ENCODE assay signal across 8 cellular contexts in the genomic region with DNA sequence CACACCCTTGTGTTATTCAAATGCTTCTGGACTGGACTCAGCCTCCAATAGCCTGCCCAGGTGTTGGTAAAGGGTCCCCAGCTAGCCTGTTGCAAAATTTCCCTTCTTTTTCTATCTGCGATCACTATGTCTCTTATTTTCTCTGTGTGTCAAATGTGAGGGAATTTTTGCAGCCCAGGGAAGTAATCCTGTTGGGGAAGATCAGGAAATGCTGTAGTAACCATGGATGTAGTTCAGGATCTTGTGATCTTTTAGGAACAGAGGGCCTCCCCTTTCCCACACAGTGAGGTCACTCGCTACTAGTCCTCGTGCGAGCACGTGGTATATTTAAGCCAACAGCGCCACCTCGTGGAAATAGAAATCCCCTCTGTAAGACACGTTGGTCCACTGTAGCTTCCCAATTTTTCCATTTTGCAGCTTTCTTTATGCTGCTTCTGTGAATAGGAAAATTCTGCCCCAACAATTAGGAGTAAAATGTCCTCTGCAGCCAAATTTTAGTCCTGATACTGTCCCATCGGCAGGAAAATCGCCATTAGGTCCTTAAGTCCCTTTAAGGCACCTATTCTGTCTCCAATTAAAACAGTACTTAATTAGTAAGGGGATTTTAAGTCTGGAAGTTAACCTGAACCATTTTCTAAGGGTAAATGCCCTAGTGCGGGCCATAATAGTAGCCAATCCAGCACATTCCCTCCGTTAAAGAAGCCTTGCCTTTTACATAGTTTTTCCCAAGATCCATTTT. TPM values are rescaled to one million over a fixed set of nuclear protein-coding genes. Genes with fewer than 3 reads are reported as not detected.
A peak's percentile ranks its signal among the peaks of the same experiment; 100 is the strongest.
DNase-seq lines count a peak whose midpoint lies in the region; ATAC-seq, FAIRE-seq and TF ChIP-seq lines count a peak whose summit lies in the region.

No MANE protein-coding gene starts in this region.

- no peak for ATAC-seq in HG02798 (IDR thresholded peaks at IDR 0.05; ENCODE audit: poor library complexity, unreplicated experiment)
- ATAC-seq in GM21381 (IDR thresholded peaks at IDR 0.05; ENCODE audit: unreplicated experiment), result no peak

- peaks cover 3% of the 10 kb centered on the region for H3K4me1 ChIP-seq in adipocyte (ENCODE audit: control insufficient read depth, insufficient read depth, low read length)

- H3K27me3 ChIP-seq in adipocyte (replicated peaks; ENCODE audit: control insufficient read depth, insufficient read depth, low read length), result no peaks in the 10 kb centered on the region

- FAIRE-seq in D721Med (lab: Jason Lieb, UNC), result no peak

- H3K27ac ChIP-seq in SK-N-MC, result no peak overlapping the region

- H3K4me3 ChIP-seq in SK-N-MC (no peak overlapping the region), adipocyte (ENCODE audit: low read length) (no peak overlapping the region)

- TF ChIP-seq CTCF in D721Med (IDR thresholded peaks at IDR 0.05; ENCODE audit: insufficient read depth, missing control alignments), result peak; percentile 41

- H3K9ac ChIP-seq in SK-N-MC (ENCODE audit: insufficient read length) (no peak overlapping the region), adipocyte (ENCODE audit: low read length) (no peak overlapping the region)

- no peak for DNase-seq in D721Med (ENCODE audit: insufficient read length, low spot score)
- peak; percentile 76 for DNase-seq in HT1080 (ENCODE audit: low read depth)
- DNase-seq in SK-N-MC (ENCODE audit: low read depth, low spot score), result peak; percentile 76
- peak; percentile 96 for DNase-seq in adipocyte (ENCODE audit: low read depth)
- peak; percentile 43 for DNase-seq in iPS-NIHi11 (ENCODE audit: low spot score)
- peak; percentile 42 for DNase-seq in stimulated activated CD8-positive, alpha-beta memory T cell treated with anti-CD3 and anti-CD28 coated beads, Interleukin-12 subunit alpha, Interleukin-12 subunit beta, amount 100 ng/mL, for 1 hour (ENCODE audit: low read depth)

- H3K36me3 ChIP-seq in SK-N-MC (ENCODE audit: insufficient read depth, low read length), result no peaks in the 10 kb centered on the region
- no peaks in the 10 kb centered on the region for H3K36me3 ChIP-seq in adipocyte (ENCODE audit: control insufficient read depth, insufficient read depth, low read length, severe bottlenecking)

- H3K9me3 ChIP-seq in SK-N-MC (ENCODE audit: low read depth, low read length) (peaks cover 22% of the 10 kb centered on the region; the same call in 1 of the 2 replicates), adipocyte (ENCODE audit: control insufficient read depth, low read length) (peaks cover 16% of the 10 kb centered on the region)

RNA-seq across cellular contexts. Expression of gene SMCO1, which starts 4.0 kb away (rescaled TPM):
- 0.14 TPM in 1 of 2 replicates, not detected in the other for total RNA-seq in HT1080 (2014; rRNA removed; shearing (Covaris generic))
- not detected in 2 replicates for polyA plus RNA-seq in HT1080 (2015; cell fraction: cytosol; rRNA removed)
- polyA plus RNA-seq in HT1080 (2015; cell fraction: nucleus; rRNA removed), result not detected in 2 replicates

RNA-seq across cellular contexts. Expression of gene RNF168, which starts 15.6 kb away (rescaled TPM):
- 15.1 and 25.0 TPM in 2 replicates for total RNA-seq in HT1080 (2014; rRNA removed; shearing (Covaris generic))
- polyA plus RNA-seq in HT1080 (2015; cell fraction: cytosol; rRNA removed), result 7.7 and 8.6 TPM in 2 replicates
- polyA plus RNA-seq in HT1080 (2015; cell fraction: nucleus; rRNA removed), result 9.3 and 10.3 TPM in 2 replicates

RNA-seq across cellular contexts. Expression of gene WDR53, which starts 49.2 kb away (rescaled TPM):
- 14.4 and 25.1 TPM in 2 replicates for total RNA-seq in HT1080 (2014; rRNA removed; shearing (Covaris generic))
- 15.3 and 16.0 TPM in 2 replicates for polyA plus RNA-seq in HT1080 (2015; cell fraction: cytosol; rRNA removed)
- 15.2 and 15.6 TPM in 2 replicates for polyA plus RNA-seq in HT1080 (2015; cell fraction: nucleus; rRNA removed)

RNA-seq across cellular contexts. Expression of gene FBXO45, which starts 49.3 kb away (rescaled TPM):
- total RNA-seq in HT1080 (2014; rRNA removed; shearing (Covaris generic)), result 33.3 and 34.2 TPM in 2 replicates
- polyA plus RNA-seq in HT1080 (2015; cell fraction: cytosol; rRNA removed), result 45.2 and 57.8 TPM in 2 replicates
- polyA plus RNA-seq in HT1080 (2015; cell fraction: nucleus; rRNA removed), result 21.7 and 23.2 TPM in 2 replicates
